Comparison of ENCODE assay signal across 1 cellular context in the genomic region with DNA sequence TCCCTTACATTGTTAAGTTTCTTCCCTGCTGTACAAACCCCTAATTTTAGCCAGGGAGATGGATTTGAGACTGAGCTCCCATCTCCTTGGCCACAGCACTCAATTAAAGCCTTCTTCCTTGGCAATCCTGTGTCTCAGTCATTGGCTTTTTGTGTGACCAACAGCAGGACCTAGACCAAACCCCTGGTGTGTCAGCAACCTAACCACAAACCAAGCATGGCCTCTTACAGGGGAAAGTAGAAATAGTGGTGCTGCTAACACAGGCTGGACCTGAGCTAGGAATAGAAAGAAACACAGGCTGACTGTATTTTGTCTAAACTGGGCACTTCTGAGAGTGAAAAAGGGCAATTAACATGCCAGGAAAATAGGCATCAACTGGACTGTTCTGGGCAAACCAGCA.
TF ChIP-seq lines count a peak whose summit lies in the region.

No MANE protein-coding gene starts in this region.

TF ChIP-seq in GM12878, 131 proteins besides CTCF, POLR2A, EP300 and RAD21 (continued from another document):
- TF ChIP-seq EED (IDR thresholded peaks at IDR 0.05; ENCODE audit: low read depth): peak; percentile 76
- TF ChIP-seq, protein P1, sequence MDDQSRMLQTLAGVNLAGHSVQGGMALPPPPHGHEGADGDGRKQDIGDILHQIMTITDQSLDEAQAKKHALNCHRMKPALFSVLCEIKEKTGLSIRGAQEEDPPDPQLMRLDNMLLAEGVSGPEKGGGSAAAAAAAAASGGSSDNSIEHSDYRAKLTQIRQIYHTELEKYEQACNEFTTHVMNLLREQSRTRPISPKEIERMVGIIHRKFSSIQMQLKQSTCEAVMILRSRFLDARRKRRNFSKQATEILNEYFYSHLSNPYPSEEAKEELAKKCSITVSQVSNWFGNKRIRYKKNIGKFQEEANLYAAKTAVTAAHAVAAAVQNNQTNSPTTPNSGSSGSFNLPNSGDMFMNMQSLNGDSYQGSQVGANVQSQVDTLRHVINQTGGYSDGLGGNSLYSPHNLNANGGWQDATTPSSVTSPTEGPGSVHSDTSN (IDR thresholded peaks at IDR 0.05; ENCODE audit: insufficient replicate concordance, low read depth, low read length): no peak
- no peak for TF ChIP-seq ZNF274 (IDR thresholded peaks at IDR 0.05; ENCODE audit: insufficient read depth, insufficient read length)
- TF ChIP-seq POU2F2 (IDR thresholded peaks at IDR 0.05; ENCODE audit: borderline replicate concordance, low read depth, low read length): no peak
- TF ChIP-seq ZNF207 (IDR thresholded peaks at IDR 0.05; ENCODE audit: borderline replicate concordance): no peak
- TF ChIP-seq, protein P2, sequence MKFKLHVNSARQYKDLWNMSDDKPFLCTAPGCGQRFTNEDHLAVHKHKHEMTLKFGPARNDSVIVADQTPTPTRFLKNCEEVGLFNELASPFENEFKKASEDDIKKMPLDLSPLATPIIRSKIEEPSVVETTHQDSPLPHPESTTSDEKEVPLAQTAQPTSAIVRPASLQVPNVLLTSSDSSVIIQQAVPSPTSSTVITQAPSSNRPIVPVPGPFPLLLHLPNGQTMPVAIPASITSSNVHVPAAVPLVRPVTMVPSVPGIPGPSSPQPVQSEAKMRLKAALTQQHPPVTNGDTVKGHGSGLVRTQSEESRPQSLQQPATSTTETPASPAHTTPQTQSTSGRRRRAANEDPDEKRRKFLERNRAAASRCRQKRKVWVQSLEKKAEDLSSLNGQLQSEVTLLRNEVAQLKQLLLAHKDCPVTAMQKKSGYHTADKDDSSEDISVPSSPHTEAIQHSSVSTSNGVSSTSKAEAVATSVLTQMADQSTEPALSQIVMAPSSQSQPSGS (IDR thresholded peaks at IDR 0.05; ENCODE audit: low read length): no peak; the same call in 1 of the 2 replicates
- no peak for TF ChIP-seq NFXL1 (IDR thresholded peaks at IDR 0.05; ENCODE audit: borderline replicate concordance)
- TF ChIP-seq JUND (IDR thresholded peaks at IDR 0.05; ENCODE audit: low read depth, low read length): no peak
- no peak for TF ChIP-seq HDAC2 (IDR thresholded peaks at IDR 0.05)
- TF ChIP-seq, protein P3, sequence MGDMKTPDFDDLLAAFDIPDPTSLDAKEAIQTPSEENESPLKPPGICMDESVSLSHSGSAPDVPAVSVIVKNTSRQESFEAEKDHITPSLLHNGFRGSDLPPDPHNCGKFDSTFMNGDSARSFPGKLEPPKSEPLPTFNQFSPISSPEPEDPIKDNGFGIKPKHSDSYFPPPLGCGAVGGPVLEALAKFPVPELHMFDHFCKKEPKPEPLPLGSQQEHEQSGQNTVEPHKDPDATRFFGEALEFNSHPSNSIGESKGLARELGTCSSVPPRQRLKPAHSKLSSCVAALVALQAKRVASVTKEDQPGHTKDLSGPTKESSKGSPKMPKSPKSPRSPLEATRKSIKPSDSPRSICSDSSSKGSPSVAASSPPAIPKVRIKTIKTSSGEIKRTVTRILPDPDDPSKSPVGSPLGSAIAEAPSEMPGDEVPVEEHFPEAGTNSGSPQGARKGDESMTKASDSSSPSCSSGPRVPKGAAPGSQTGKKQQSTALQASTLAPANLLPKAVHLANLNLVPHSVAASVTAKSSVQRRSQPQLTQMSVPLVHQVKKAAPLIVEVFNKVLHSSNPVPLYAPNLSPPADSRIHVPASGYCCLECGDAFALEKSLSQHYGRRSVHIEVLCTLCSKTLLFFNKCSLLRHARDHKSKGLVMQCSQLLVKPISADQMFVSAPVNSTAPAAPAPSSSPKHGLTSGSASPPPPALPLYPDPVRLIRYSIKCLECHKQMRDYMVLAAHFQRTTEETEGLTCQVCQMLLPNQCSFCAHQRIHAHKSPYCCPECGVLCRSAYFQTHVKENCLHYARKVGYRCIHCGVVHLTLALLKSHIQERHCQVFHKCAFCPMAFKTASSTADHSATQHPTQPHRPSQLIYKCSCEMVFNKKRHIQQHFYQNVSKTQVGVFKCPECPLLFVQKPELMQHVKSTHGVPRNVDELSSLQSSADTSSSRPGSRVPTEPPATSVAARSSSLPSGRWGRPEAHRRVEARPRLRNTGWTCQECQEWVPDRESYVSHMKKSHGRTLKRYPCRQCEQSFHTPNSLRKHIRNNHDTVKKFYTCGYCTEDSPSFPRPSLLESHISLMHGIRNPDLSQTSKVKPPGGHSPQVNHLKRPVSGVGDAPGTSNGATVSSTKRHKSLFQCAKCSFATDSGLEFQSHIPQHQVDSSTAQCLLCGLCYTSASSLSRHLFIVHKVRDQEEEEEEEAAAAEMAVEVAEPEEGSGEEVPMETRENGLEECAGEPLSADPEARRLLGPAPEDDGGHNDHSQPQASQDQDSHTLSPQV (IDR thresholded peaks at IDR 0.05): no peak
- TF ChIP-seq RBBP5 (conservative IDR thresholded peaks at IDR 0.05): no peak
- TF ChIP-seq MTA2 (IDR thresholded peaks at IDR 0.05; ENCODE audit: low read depth): peak; percentile 58
- no peak for TF ChIP-seq KAT2A (conservative IDR thresholded peaks at IDR 0.05; ENCODE audit: control insufficient read depth, low read depth, low read length)
- peak; percentile 53 for TF ChIP-seq DPF2 (IDR thresholded peaks at IDR 0.05)
- no peak for TF ChIP-seq NR2C2 (IDR thresholded peaks at IDR 0.05; ENCODE audit: borderline replicate concordance, control insufficient read depth, insufficient read length, low read depth)
- TF ChIP-seq PAX5 (IDR thresholded peaks at IDR 0.05; ENCODE audit: borderline replicate concordance, low read depth, low read length): 0 out of 2 replicates have a peak, but pooled peaks have one; percentile 53
